Comparison of ENCODE assay signal across 8 cellular contexts in genomic region chr20:50541606-50542041, GRCh38. TPM values are rescaled to one million over a fixed set of nuclear protein-coding genes. Genes with fewer than 3 reads are reported as not detected.
DNase-seq lines count a peak whose midpoint lies in the region; ATAC-seq, FAIRE-seq and TF ChIP-seq lines count a peak whose summit lies in the region.

No MANE protein-coding gene starts in this region.

- no peak overlapping the region for H3K4me3 Mint-ChIP-seq in activated T-helper 1 cell treated with anti-CD3 and anti-CD28 coated beads, Interleukin-12 subunit alpha, Interleukin-12 subunit beta, Interleukin-2, Interleukin-4 antibody, amounts not matched to agents 30 ng/mL and 10 ng/mL and 1 ng/mL, durations not matched to agents 14 hours and 24 hours and 36 hours
- peak overlapping the region in 8 of 10 donors; percentile 14 to 56 (median 30) for H3K4me3 Mint-ChIP-seq in naive thymus-derived CD8-positive, alpha-beta T cell

- no peaks in the 10 kb centered on the region for H3K9me3 Mint-ChIP-seq in activated T-helper 1 cell treated with anti-CD3 and anti-CD28 coated beads, Interleukin-12 subunit alpha, Interleukin-12 subunit beta, Interleukin-2, Interleukin-4 antibody, amounts not matched to agents 30 ng/mL and 10 ng/mL and 1 ng/mL, durations not matched to agents 14 hours and 24 hours and 36 hours
- H3K9me3 Mint-ChIP-seq in naive thymus-derived CD8-positive, alpha-beta T cell, result no peaks in the 10 kb centered on the region

- intact Hi-C loops in activated T-helper 1 cell treated with anti-CD3 and anti-CD28 coated beads, Interleukin-12 subunit alpha, Interleukin-12 subunit beta, Interleukin-2, Interleukin-4 antibody, amounts not matched to agents 30 ng/mL and 10 ng/mL and 1 ng/mL, durations not matched to agents 14 hours and 24 hours and 36 hours (cut with micrococcal nuclease), result no loop called here

- in situ Hi-C loops in G401 (cut with HindIII; ENCODE audit: low sequenced_read_pairs), result no loop called here

- no peak for TF ChIP-seq POLR2A in GM12891 (IDR thresholded peaks at IDR 0.05; ENCODE audit: low read depth, low read length)

- POLR2A ChIA-PET in naive thymus-derived CD8-positive, alpha-beta T cell (lab: Charles Lee), result no interaction called here

- FAIRE-seq in GM12891 (lab: Jason Lieb, UNC), result peak; percentile 92

- H3K36me3 Mint-ChIP-seq in activated T-helper 1 cell treated with anti-CD3 and anti-CD28 coated beads, Interleukin-12 subunit alpha, Interleukin-12 subunit beta, Interleukin-2, Interleukin-4 antibody, amounts not matched to agents 30 ng/mL and 10 ng/mL and 1 ng/mL, durations not matched to agents 14 hours and 24 hours and 36 hours (ENCODE audit: low read depth), result peaks cover 35% of the 10 kb centered on the region
- peaks cover 0 to 20% (median 6%) of the 10 kb centered on the region in 3 donors for H3K36me3 Mint-ChIP-seq in naive thymus-derived CD8-positive, alpha-beta T cell

- peak; percentile 54 for ATAC-seq in HG02852 (IDR thresholded peaks at IDR 0.05; ENCODE audit: unreplicated experiment)
- ATAC-seq in naive thymus-derived CD8-positive, alpha-beta T cell, result no peak

- H3K4me1 Mint-ChIP-seq in activated T-helper 1 cell treated with anti-CD3 and anti-CD28 coated beads, Interleukin-12 subunit alpha, Interleukin-12 subunit beta, Interleukin-2, Interleukin-4 antibody, amounts not matched to agents 30 ng/mL and 10 ng/mL and 1 ng/mL, durations not matched to agents 14 hours and 24 hours and 36 hours (ENCODE audit: low read depth), result peaks cover 74% of the 10 kb centered on the region
- peaks cover 47 to 85% (median 80%) of the 10 kb centered on the region in 4 donors for H3K4me1 Mint-ChIP-seq in naive thymus-derived CD8-positive, alpha-beta T cell

- H3K27ac Mint-ChIP-seq in activated T-helper 1 cell treated with anti-CD3 and anti-CD28 coated beads, Interleukin-12 subunit alpha, Interleukin-12 subunit beta, Interleukin-2, Interleukin-4 antibody, amounts not matched to agents 30 ng/mL and 10 ng/mL and 1 ng/mL, durations not matched to agents 14 hours and 24 hours and 36 hours, result peak overlapping the region; percentile 42
- peak overlapping the region in 6 of 10 donors; percentile 19 to 80 (median 56) for H3K27ac Mint-ChIP-seq in naive thymus-derived CD8-positive, alpha-beta T cell

- DNase-seq in GM12891 (ENCODE audit: insufficient read length, low spot score) (no peak), LoVo (ENCODE audit: low spot score) (no peak), G401 (ENCODE audit: low spot score) (no peak), NCI-H82 treated with DMSO at 0.1 percent for 48 hours (lab: John Stamatoyannopoulos, UW; ENCODE audit: unreplicated experiment) (no peak), NCI-H146 (lab: John Stamatoyannopoulos, UW) (no peak)
- DNase-seq in activated T-helper 1 cell treated with anti-CD3 and anti-CD28 coated beads, Interleukin-12 subunit alpha, Interleukin-12 subunit beta, Interleukin-2, Interleukin-4 antibody, amounts not matched to agents 30 ng/mL and 10 ng/mL and 1 ng/mL, durations not matched to agents 14 hours and 24 hours and 36 hours (ENCODE audit: low spot score), result no peak
- no peak for DNase-seq in naive thymus-derived CD8-positive, alpha-beta T cell

- H3K27me3 Mint-ChIP-seq in activated T-helper 1 cell treated with anti-CD3 and anti-CD28 coated beads, Interleukin-12 subunit alpha, Interleukin-12 subunit beta, Interleukin-2, Interleukin-4 antibody, amounts not matched to agents 30 ng/mL and 10 ng/mL and 1 ng/mL, durations not matched to agents 14 hours and 24 hours and 36 hours (ENCODE audit: insufficient read depth), result no peaks in the 10 kb centered on the region
- no peaks in the 10 kb centered on the region for H3K27me3 Mint-ChIP-seq in naive thymus-derived CD8-positive, alpha-beta T cell

TF ChIP-seq in GM12891, 5 proteins besides CTCF, POLR2A, EP300 and RAD21:
- peak; percentile 57; the same call in 1 of the 2 replicates for TF ChIP-seq SPI1 (IDR thresholded peaks at IDR 0.05; ENCODE audit: low read depth, low read length)
- no peak for TF ChIP-seq PAX5 (IDR thresholded peaks at IDR 0.05; ENCODE audit: insufficient read depth, low read length, severe bottlenecking)

RNA-seq across cellular contexts. Expression of gene PTPN1, which starts 31.4 kb away (rescaled TPM):
- 34.6 TPM for polyA plus RNA-seq in GM12891 (2012; ENCODE audit: low read depth, missing spikeins)
- 60.0 and 60.5 TPM in 2 replicates for total RNA-seq in activated T-helper 1 cell treated with anti-CD3 and anti-CD28 coated beads, Interleukin-12 subunit alpha, Interleukin-12 subunit beta, Interleukin-2, Interleukin-4 antibody, amounts not matched to agents 30 ng/mL and 10 ng/mL and 1 ng/mL, durations not matched to agents 14 hours and 24 hours and 36 hours
- total RNA-seq in naive thymus-derived CD8-positive, alpha-beta T cell, result 10 to 100 TPM; 53.8 to 56.7 TPM
- 10 to 100 TPM; 29.1 to 31.9 (median 29.4) TPM for polyA plus RNA-seq in naive thymus-derived CD8-positive, alpha-beta T cell
- 41.1 and 46.5 TPM in 2 replicates for total RNA-seq in G401 (2014; rRNA removed; shearing (Covaris generic))
